Comparison of ENCODE assay signal across 29 cellular contexts in genomic region chr6:5162401-5162800, GRCh38.
"Had no signal": no experiment of that assay in that cellular context is flagged by ENCODE, and none has a peak within 500 bp of the region (broad histone marks: within the 10 kb centered on the region; RNA-seq: fewer than 3 reads in every experiment).

No MANE protein-coding gene starts in this region.

- H3K4me3 ChIP-seq: K562, SK-N-MC had no signal

- DNase-seq: activated CD4-positive, alpha-beta T cell treated with anti-CD3 and anti-CD28 coated beads for 4 hours; activated CD8-positive, alpha-beta memory T cell treated with anti-CD3 and anti-CD28 coated beads, Interleukin-2, amount 50 U/mL, for 4 hours; activated CD8-positive, alpha-beta T cell treated with anti-CD3 and anti-CD28 coated beads for 36 hours; activated effector memory CD4-positive, alpha-beta T cell treated with Interleukin-2 at 50 U/mL for 16 hours; activated naive CD4-positive, alpha-beta T cell; amygdala; cortex of kidney; Karpas-422; MM.1S; NCI-H1105; NCI-H1436; NCI-H1930; NCI-H2227 treated with DMSO at 0.1 percent for 48 hours; NCI-H446 treated with DMSO at 0.1 percent for 48 hours; NCI-H748 treated with DMSO at 0.1 percent for 48 hours; NK-92 treated with Interleukin-12 subunit alpha and Interleukin-12 subunit beta, amount 100 ng/mL, for 24 hours; OCI-M1; RPMI8226; T-cell; T-helper 2 cell; T1000 had no signal

- H3K36me3 Mint-ChIP-seq: brain, T-cell had no signal

- H3K27ac Mint-ChIP-seq: activated CD8-positive, alpha-beta T cell treated with anti-CD3 and anti-CD28 coated beads for 36 hours; activated naive CD4-positive, alpha-beta T cell treated with anti-CD3 and anti-CD28 coated beads, Interleukin-2, amount 50 U/mL, for 24 hours; brain; T-cell had no signal

- ATAC-seq: activated CD4-positive, CD25-positive, alpha-beta regulatory T cell treated with anti-CD3 and anti-CD28 coated beads, Interleukin-2, amount 50 U/mL, for 24 hours; activated CD8-positive, alpha-beta T cell treated with anti-CD3 and anti-CD28 coated beads for 36 hours; K562; Panc1; Right ventricle myocardium inferior; T-cell had no signal

- H3K9me3 Mint-ChIP-seq: activated CD8-positive, alpha-beta T cell treated with anti-CD3 and anti-CD28 coated beads for 36 hours; activated naive CD4-positive, alpha-beta T cell treated with anti-CD3 and anti-CD28 coated beads, Interleukin-2, amount 50 U/mL, for 24 hours; brain; central memory CD8-positive, alpha-beta T cell; T-cell had no signal

- H3K4me1 Mint-ChIP-seq: central memory CD8-positive, alpha-beta T cell had no signal

- H3K27me3 Mint-ChIP-seq: activated CD8-positive, alpha-beta T cell treated with anti-CD3 and anti-CD28 coated beads for 36 hours; activated naive CD4-positive, alpha-beta T cell treated with anti-CD3 and anti-CD28 coated beads, Interleukin-2, amount 50 U/mL, for 24 hours; central memory CD8-positive, alpha-beta T cell; T-cell had no signal

- H3K27ac ChIP-seq: SK-N-MC had no signal

- H3K4me3 Mint-ChIP-seq: activated CD8-positive, alpha-beta T cell treated with anti-CD3 and anti-CD28 coated beads for 36 hours; activated naive CD4-positive, alpha-beta T cell treated with anti-CD3 and anti-CD28 coated beads, Interleukin-2, amount 50 U/mL, for 24 hours; central memory CD8-positive, alpha-beta T cell; T-cell had no signal
